Comparison of ENCODE assay signal across 7 cellular contexts in genomic region chr21:29832217-29832616, GRCh38.
"Had no signal": no experiment of that assay in that cellular context is flagged by ENCODE, and none has a peak within 500 bp of the region (broad histone marks: within the 10 kb centered on the region; RNA-seq: fewer than 3 reads in every experiment).

No MANE protein-coding gene starts in this region.

- FAIRE-seq: HepG2, HTR-8/SVneo had no signal

- H3K9ac ChIP-seq: KMS-11 had no signal

- DNase-seq: IMR-90, KBM-7, KG1 had no signal

- H3K27ac ChIP-seq: HL-60, KMS-11 had no signal

- H3K4me2 ChIP-seq: KMS-11 had no signal

- ATAC-seq: HepG2 had no signal
